In the genomic region with DNA sequence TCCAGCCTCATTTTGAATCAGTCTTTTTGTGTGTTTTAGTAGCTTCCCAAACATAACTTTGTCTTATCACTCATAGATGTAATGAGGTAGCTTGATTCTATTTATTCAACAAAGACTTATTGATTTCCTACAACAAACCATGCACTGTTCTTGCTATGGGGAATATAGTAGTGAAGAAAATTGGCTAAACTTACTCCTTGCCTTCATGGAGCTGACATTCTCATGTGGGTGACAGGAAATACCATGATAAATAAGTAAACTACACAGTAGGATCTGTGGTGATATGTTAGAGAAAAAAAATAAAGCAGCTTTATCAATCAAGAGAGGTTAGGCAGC, we compare ENCODE assay signal across 18 cellular contexts.
DNase-seq lines count a peak whose midpoint lies in the region; ATAC-seq, FAIRE-seq and TF ChIP-seq lines count a peak whose summit lies in the region.
"Had no signal": no experiment of that assay in that cellular context is flagged by ENCODE, and none has a peak within 500 bp of the region (broad histone marks: within the 10 kb centered on the region; RNA-seq: fewer than 3 reads in every experiment).

No MANE protein-coding gene starts in this region.

- H3K36me3 ChIP-seq in adipocyte (ENCODE audit: control insufficient read depth, insufficient read depth, low read length, severe bottlenecking) (no peaks in the 10 kb centered on the region), osteoblast (ENCODE audit: insufficient read depth, low read length) (no peaks in the 10 kb centered on the region)
- H3K36me3 ChIP-seq: esophagus squamous epithelium, prostate gland had no signal

- DNase-seq in adipocyte (ENCODE audit: low read depth) (no peak), osteoblast (ENCODE audit: insufficient read length, low spot score, missing footprints) (no peak), RCC 7860 (ENCODE audit: low spot score) (no peak), islet precursor cell (no peak), GF-D8 (lab: John Stamatoyannopoulos, UW) (no peak)
- DNase-seq: activated effector memory CD4-positive, alpha-beta T cell treated with Interleukin-2 at 50 U/mL for 16 hours; caudate nucleus; esophagus squamous epithelium; head of caudate nucleus; naive thymus-derived CD8-positive, alpha-beta T cell; NCI-H2081; NCI-H524 had no signal

- TF ChIP-seq CTCF in osteoblast (IDR thresholded peaks at IDR 0.05; ENCODE audit: extremely low read depth, low read depth, low read length) = no peak

- no peak for FAIRE-seq in RCC 7860 (lab: Jason Lieb, UNC)
- FAIRE-seq: GM18507 had no signal

- H3K27me3 ChIP-seq in adipocyte (replicated peaks; ENCODE audit: control insufficient read depth, insufficient read depth, low read length) (no peaks in the 10 kb centered on the region), osteoblast (ENCODE audit: insufficient read depth, low read length) (no peaks in the 10 kb centered on the region)
- H3K27me3 ChIP-seq: esophagus squamous epithelium had no signal

- ATAC-seq in GM19025 (IDR thresholded peaks at IDR 0.05; ENCODE audit: low read depth, unreplicated experiment) = peak; percentile 16
- peak; percentile 12 for ATAC-seq in HG03060 (IDR thresholded peaks at IDR 0.05; ENCODE audit: low read depth, unreplicated experiment)
- ATAC-seq in HG03280 (IDR thresholded peaks at IDR 0.05; ENCODE audit: unreplicated experiment) = no peak
- ATAC-seq: naive thymus-derived CD8-positive, alpha-beta T cell had no signal

- peak overlapping the region; percentile 40 for H3K9ac ChIP-seq in adipocyte (ENCODE audit: low read length)
- H3K9ac ChIP-seq: KMS-11 had no signal

- H4K20me1 ChIP-seq in osteoblast (ENCODE audit: insufficient read depth, low read length) = no peaks in the 10 kb centered on the region

- no peak overlapping the region for H3K4me2 ChIP-seq in osteoblast (ENCODE audit: insufficient read depth, low read length)
- H3K4me2 ChIP-seq: KMS-11 had no signal

- H3K27ac ChIP-seq in osteoblast (ENCODE audit: low read depth, low read length) = peak overlapping the region; percentile 66
- H3K27ac ChIP-seq: KMS-11, prostate gland had no signal

- no peak overlapping the region for H2AFZ ChIP-seq in osteoblast (ENCODE audit: low read length)

- H3K4me3 ChIP-seq in adipocyte (ENCODE audit: low read length) = no peak overlapping the region
- H3K4me3 ChIP-seq in osteoblast (ENCODE audit: insufficient read depth, low read length) = no peak overlapping the region
- H3K4me3 ChIP-seq: esophagus squamous epithelium, prostate gland had no signal

- no peaks in the 10 kb centered on the region for H3K9me3 ChIP-seq in adipocyte (ENCODE audit: control insufficient read depth, low read length)
- no peaks in the 10 kb centered on the region for H3K9me3 ChIP-seq in osteoblast (ENCODE audit: low read depth, low read length)
- H3K9me3 ChIP-seq: esophagus squamous epithelium, prostate gland had no signal

- no peaks in the 10 kb centered on the region for H3K79me2 ChIP-seq in osteoblast (ENCODE audit: insufficient read depth, low read length)

- H3K4me1 ChIP-seq in adipocyte (ENCODE audit: control insufficient read depth, insufficient read depth, low read length) = peaks cover 32% of the 10 kb centered on the region
- peaks cover 22% of the 10 kb centered on the region for H3K4me1 ChIP-seq in osteoblast (ENCODE audit: insufficient read depth, low read length)
- H3K4me1 ChIP-seq: prostate gland had no signal
